Comparison of ENCODE assay signal across 7 cellular contexts in genomic region chr1:205813755-205814058, GRCh38. TPM values are rescaled to one million over a fixed set of nuclear protein-coding genes. Genes with fewer than 3 reads are reported as not detected.
DNase-seq lines count a peak whose midpoint lies in the region; ATAC-seq and TF ChIP-seq lines count a peak whose summit lies in the region.

No MANE protein-coding gene starts in this region.

- peak overlapping the region; percentile 90 for H3K9ac ChIP-seq in skeletal muscle satellite cell (ENCODE audit: low read depth, low read length)

- H3K27ac ChIP-seq in VCaP = peak overlapping the region; percentile 78; the same call in 1 of the 2 replicates

- H3K9me3 Mint-ChIP-seq in HFFc6 = no peaks in the 10 kb centered on the region

- H3K27me3 ChIP-seq in skeletal muscle satellite cell (ENCODE audit: control insufficient read depth, insufficient read depth, low read length) = no peaks in the 10 kb centered on the region

- H3K27me3 Mint-ChIP-seq in HFFc6 (ENCODE audit: insufficient read depth) = peaks cover 5% of the 10 kb centered on the region

- peak overlapping the region; percentile 92 for H3K4me3 Mint-ChIP-seq in HFFc6

- ATAC-seq in HG03045 (IDR thresholded peaks at IDR 0.05; ENCODE audit: unreplicated experiment) (no peak), esophagus mucosa (no peak), GM18858 (IDR thresholded peaks at IDR 0.05; ENCODE audit: unreplicated experiment) (no peak)

- DNase-seq in HFFc6 = no peak
- peak in 1 of 2 donors; percentile 56 for DNase-seq in foreskin fibroblast

- H3K4me2 ChIP-seq in skeletal muscle satellite cell (ENCODE audit: low read length) = peak overlapping the region; percentile 99

- H3K27ac Mint-ChIP-seq in HFFc6 = peak overlapping the region; percentile 88

- H3K36me3 ChIP-seq in skeletal muscle satellite cell (ENCODE audit: insufficient read depth, low read length) = peaks cover 16% of the 10 kb centered on the region

- H3K4me3 ChIP-seq in foreskin fibroblast (ENCODE audit: low read depth in 1 of 2, low read length in 2 of 2) (peak overlapping the region; percentile 74 to 85), skeletal muscle satellite cell (ENCODE audit: low read length) (peak overlapping the region; percentile 95)

- peaks cover 36% of the 10 kb centered on the region for H3K4me1 Mint-ChIP-seq in HFFc6 (ENCODE audit: low read depth)

- no peak for TF ChIP-seq CTCF in HFFc6 (IDR thresholded peaks at IDR 0.05)
- no peak for TF ChIP-seq CTCF in VCaP (conservative IDR thresholded peaks at IDR 0.05)
- no peak for TF ChIP-seq CTCF in foreskin fibroblast (IDR thresholded peaks at IDR 0.05; ENCODE audit: low read depth, low read length)

- H3K36me3 Mint-ChIP-seq in HFFc6 (ENCODE audit: low read depth) = peaks cover 9% of the 10 kb centered on the region

- H3K9me3 ChIP-seq in skeletal muscle satellite cell (replicated peaks; ENCODE audit: low read length) = no peaks in the 10 kb centered on the region

- H3K4me1 ChIP-seq in skeletal muscle satellite cell (ENCODE audit: control insufficient read depth, insufficient read depth, low read length) = peaks cover 31% of the 10 kb centered on the region

RNA-seq across cellular contexts. Expression of gene SLC41A1, which starts 0.7 kb away (rescaled TPM):
- 10 to 100 TPM; 31.6 to 39.8 (median 35.5) TPM for total RNA-seq in HFFc6 (2021; fragmentation: NEBNext Ultra II Directional; extraction: Animal tissue kit (Norgen Biotek cat#: 25700))
- 14.4 and 16.7 TPM in 2 replicates for total RNA-seq in skeletal muscle satellite cell (2012; rRNA removed)
- 7.2 TPM for total RNA-seq in esophagus mucosa

RNA-seq across cellular contexts. Expression of gene PM20D1, which starts 36.2 kb away (rescaled TPM):
- total RNA-seq in HFFc6 (2021; fragmentation: NEBNext Ultra II Directional; extraction: Animal tissue kit (Norgen Biotek cat#: 25700)) = not detected
- not detected in 2 replicates for total RNA-seq in skeletal muscle satellite cell (2012; rRNA removed)
- total RNA-seq in esophagus mucosa = not detected

RNA-seq across cellular contexts. Expression of gene RAB29, which starts 38.4 kb away (rescaled TPM):
- 10 to 100 TPM; 10.6 to 13.0 (median 11.5) TPM for total RNA-seq in HFFc6 (2021; fragmentation: NEBNext Ultra II Directional; extraction: Animal tissue kit (Norgen Biotek cat#: 25700))
- 14.6 and 16.7 TPM in 2 replicates for total RNA-seq in skeletal muscle satellite cell (2012; rRNA removed)
- total RNA-seq in esophagus mucosa = 7.0 TPM
